8 cellular contexts compared by ENCODE assay signal in the genomic region with DNA sequence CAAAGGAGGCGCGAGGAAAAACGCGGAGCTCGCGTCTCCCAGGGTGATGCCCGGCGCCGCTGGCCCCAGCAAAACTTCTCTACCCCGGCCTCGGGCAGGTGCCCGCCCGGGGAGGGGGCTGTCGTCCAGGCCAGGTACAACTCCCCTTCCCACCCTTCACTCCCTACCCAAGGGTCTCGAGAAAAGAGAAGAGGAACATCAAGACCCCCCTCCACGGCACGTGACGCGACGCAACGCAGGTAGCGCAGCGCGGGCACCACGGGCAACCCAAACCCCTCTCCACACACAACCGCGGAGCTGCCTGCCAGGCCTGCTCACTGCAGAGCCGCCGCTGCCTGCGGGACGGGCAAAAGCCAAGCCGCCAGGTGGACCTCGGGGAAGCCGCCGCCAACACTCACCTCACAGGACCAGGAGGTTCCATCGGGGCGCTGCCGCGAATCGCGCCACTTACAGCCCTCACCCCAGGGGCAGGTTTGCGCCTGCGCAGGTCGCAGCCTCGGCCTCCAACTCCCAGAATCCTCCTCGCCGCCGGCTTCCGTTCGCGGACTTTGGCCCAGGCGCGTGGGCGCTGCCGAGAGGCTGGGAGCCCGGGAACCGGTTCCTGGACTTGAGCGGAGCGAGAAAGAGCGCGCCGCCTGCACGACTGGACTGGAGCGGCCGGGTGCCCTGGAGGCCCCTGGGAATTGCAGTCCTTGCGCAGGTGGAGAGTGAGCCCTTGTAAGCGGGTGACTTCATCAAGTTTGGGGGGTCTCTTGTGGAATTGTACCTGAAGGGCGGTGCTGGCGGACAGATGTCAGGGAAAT. TPM values are rescaled to one million over a fixed set of nuclear protein-coding genes. Genes with fewer than 3 reads are reported as not detected.
DNase-seq lines count a peak whose midpoint lies in the region; ATAC-seq and TF ChIP-seq lines count a peak whose summit lies in the region.

Gene ZNF232, minus strand, starts transcription at position 477 of the 803 bp plus-strand sequence. Its CDS starts 56 bp downstream, at position 421.

- H3K36me3 ChIP-seq in A673 (ENCODE audit: insufficient read depth, low read length, poor library complexity, severe bottlenecking) = peaks cover 31% of the 10 kb centered on the region
- peaks cover 0 to 44% (median 25%) of the 10 kb centered on the region in 6 donors for H3K36me3 ChIP-seq in spleen

- POLR2A ChIA-PET in A673 (lab: Charles Lee; ENCODE audit: low non-redundant PET) = no interaction called here

- CTCF ChIA-PET in A673 (lab: Charles Lee) = no interaction called here

- ATAC-seq in GM18870 (IDR thresholded peaks at IDR 0.05; ENCODE audit: unreplicated experiment) (peak; percentile 42), HG03159 (IDR thresholded peaks at IDR 0.05; ENCODE audit: unreplicated experiment) (peak; percentile 81)

- peak within 1 kb of the TSS; percentile 59 for H3K4me3 ChIP-seq in A673 (ENCODE audit: low read depth, low read length, poor library complexity, severe bottlenecking)
- H3K4me3 ChIP-seq in spleen = peak within 1 kb of the TSS; percentile 60 to 93 (median 77)

- H3K9me3 ChIP-seq in A673 (ENCODE audit: low read depth, low read length, poor library complexity, severe bottlenecking) (peaks cover 10% of the 10 kb centered on the region), spleen (peaks cover 0 to 11% (median under 1%) of the 10 kb centered on the region in 8 donors)

- DNase-seq in A673 (ENCODE audit: low spot score) (peak; percentile 98), NCI-H226 (peak; percentile 86), inferior parietal cortex (ENCODE audit: extremely low spot score) (peak; percentile 95), spleen (peak; percentile 97)
- peak; percentile 75 to 80 (median 78) for DNase-seq in activated CD4-positive, CD25-positive, alpha-beta regulatory T cell (lab: John Stamatoyannopoulos, UW)
- DNase-seq in central memory CD4-positive, alpha-beta T cell = peak; percentile 85

- H3K4me1 ChIP-seq in A673 (ENCODE audit: insufficient read depth, low read length, poor library complexity, severe bottlenecking) = peaks cover 5% of the 10 kb centered on the region
- H3K4me1 ChIP-seq in spleen = peaks cover 0 to 41% (median 27%) of the 10 kb centered on the region in 6 donors

- BruUV-seq in A673 (replicated peaks; lab: Mats Ljungman, UMichigan) = no TSS peak

- H3K27ac ChIP-seq in A673 (ENCODE audit: low read depth, low read length, poor library complexity, severe bottlenecking) (peak within 1 kb of the TSS; percentile 45), spleen (peak within 1 kb of the TSS; percentile 58 to 85 (median 76))

- intact Hi-C loops in A673 (cut with micrococcal nuclease; ENCODE audit: unreplicated experiment) (no loop called here), spleen (cut with DNase I; ENCODE audit: low total_unique reads) (no loop called here)

- no peaks in the 10 kb centered on the region for H3K27me3 ChIP-seq in A673 (replicated peaks; ENCODE audit: insufficient read depth, low read depth, low read length, poor library complexity)
- H3K27me3 ChIP-seq in spleen (replicated peaks in 1 of 7) = peaks cover 5 to 26% (median 12%) of the 10 kb centered on the region in 7 donors

- TF ChIP-seq CTCF in A673 (conservative IDR thresholded peaks at IDR 0.05; ENCODE audit: low read depth, low read length) (no peak), spleen (IDR thresholded peaks at IDR 0.05 in 8 of 11, conservative IDR thresholded peaks at IDR 0.05 in 3 of 11) (peak in 3 of 11 experiments; percentile 11 to 22 (median 11))

- TF ChIP-seq POLR2A in spleen (IDR thresholded peaks at IDR 0.05) = peak in 1 of 3 donors; percentile 31

- WGBS in spleen, 5 donors = 0 to 2% (median 0%) methylated on average over 29 to 69 of the region's 69 CpGs

RNA-seq across cellular contexts. Expression of gene ZNF232, which starts in this region (rescaled TPM):
- total RNA-seq in A673 (2021) = 28.1 and 31.6 TPM in 2 replicates
- total RNA-seq in spleen = 10 to 100 TPM in 4 of 7 donors, 1 to 10 TPM in 3; 5.6 to 11.4 (median 10.6) TPM
- polyA plus RNA-seq in spleen = 10 to 100 TPM in 1 of 3 donors, 1 to 10 TPM in 2; 8.1 to 10.3 (median 9.0) TPM

Comparison
In these comparisons a context has a peak if more than half of its experiments do, and no peak if none do; other contexts are left out.
1. Peak in every context shown above with its lines: DNase-seq, ATAC-seq, H3K4me3 ChIP-seq and H3K27ac ChIP-seq.